ENCODE assay signal across 8 cellular contexts in genomic region chr7:148964510-148965267, GRCh38.
DNase-seq lines count a peak whose midpoint lies in the region; ATAC-seq, FAIRE-seq and TF ChIP-seq lines count a peak whose summit lies in the region.

No MANE protein-coding gene starts in this region.

- DNase-seq in DMS153 treated with DMSO at 0.1 percent for 48 hours (lab: John Stamatoyannopoulos, UW; ENCODE audit: unreplicated experiment) (peak; percentile 7), OCI-M1 (lab: John Stamatoyannopoulos, UW) (peak; percentile 11), endothelial cell of umbilical vein (ENCODE audit: low read depth, low spot score) (peak; percentile 14), psoas muscle (no peak), NCI-H2171 treated with DMSO at 0.1 percent for 48 hours (lab: John Stamatoyannopoulos, UW) (no peak), 8988T (no peak)
- no peak for DNase-seq in stimulated activated CD4-positive, alpha-beta T cell treated with anti-CD3 and anti-CD28 coated beads, Interleukin-2, amount 100 ng/mL, for 24 hours
- no peak for DNase-seq in activated T-cell treated with anti-CD3 and anti-CD28 coated beads, Interleukin-2, amount 50 U/mL, for 24 hours

- H3K4me2 ChIP-seq in endothelial cell of umbilical vein (ENCODE audit: insufficient read depth, low read length) = peak overlapping the region; percentile 88

- H3K4me1 ChIP-seq in endothelial cell of umbilical vein (ENCODE audit: control insufficient read depth, extremely low read depth, insufficient read depth, low read length) = peaks cover 12% of the 10 kb centered on the region
- peaks cover 4% of the 10 kb centered on the region for H3K4me1 ChIP-seq in psoas muscle

- H3K9me3 ChIP-seq in endothelial cell of umbilical vein (replicated peaks; ENCODE audit: control insufficient read depth, insufficient read depth, low read length) (no peaks in the 10 kb centered on the region), psoas muscle (no peaks in the 10 kb centered on the region)

- POLR2A ChIA-PET in endothelial cell of umbilical vein (lab: Charles Lee) = no interaction called here

- intact Hi-C loops in endothelial cell of umbilical vein (cut with micrococcal nuclease) (loop anchor here (10.0 kb wide), 1 partner anchor 150 kb away; no protein-coding TSS in a partner anchor), psoas muscle (cut with DNase I) (loop anchor here (5.0 to 10.0 kb wide), 5 partner anchors 82 to 462 kb away; partner anchors contain the start of genes CUL1 (in 1 of the 2) and EZH2 (in 1 of the 2))

- H3K36me3 ChIP-seq in endothelial cell of umbilical vein (ENCODE audit: control insufficient read depth in 2 of 2, extremely low read depth in 1 of 2, insufficient read depth in 2 of 2, low read length in 2 of 2) (no peaks in the 10 kb centered on the region), psoas muscle (ENCODE audit: insufficient read depth in 1 of 2, low read depth in 1 of 2) (no peaks in the 10 kb centered on the region)

- BruUV-seq in endothelial cell of umbilical vein (replicated peaks; lab: Mats Ljungman, UMichigan) = no TSS peak

- H3K4me3 ChIP-seq in endothelial cell of umbilical vein (replicated peaks in 1 of 3; ENCODE audit: insufficient read depth in 1 of 3, low read depth in 1 of 3, low read length in 3 of 3) (no peak overlapping the region), psoas muscle (peak overlapping the region; percentile 68)

- H3K27ac ChIP-seq in endothelial cell of umbilical vein (ENCODE audit: insufficient read depth, low read depth, low read length) (peak overlapping the region; percentile 50), psoas muscle (no peak overlapping the region)

- no peaks in the 10 kb centered on the region for H3K79me2 ChIP-seq in endothelial cell of umbilical vein (ENCODE audit: control insufficient read depth, insufficient read depth, low read length)

- H2AFZ ChIP-seq in endothelial cell of umbilical vein (ENCODE audit: low read depth, low read length) = peak overlapping the region; percentile 78

- no peak for ATAC-seq in psoas muscle

- TF ChIP-seq CTCF in endothelial cell of umbilical vein (IDR thresholded peaks at IDR 0.05; ENCODE audit: extremely low read depth in 1 of 2, insufficient read depth in 1 of 2, low read depth in 1 of 2, low read length in 2 of 2) (no peak), psoas muscle (IDR thresholded peaks at IDR 0.05) (no peak)

- peaks cover 28% of the 10 kb centered on the region for H3K4me1 Mint-ChIP-seq in activated T-cell treated with anti-CD3 and anti-CD28 coated beads, Interleukin-2, amount 50 U/mL, for 24 hours (ENCODE audit: low read depth)

- 38 to 40% (median 38%) methylated on average over 15 of the region's 15 CpGs for WGBS in psoas muscle, 3 donors

- H3K27me3 ChIP-seq in endothelial cell of umbilical vein (ENCODE audit: control insufficient read depth in 2 of 2, insufficient read depth in 2 of 2, low read length in 2 of 2) (no peaks in the 10 kb centered on the region), psoas muscle (ENCODE audit: insufficient read depth in 3 of 3, low read length in 2 of 3) (no peaks in the 10 kb centered on the region)

- H3K36me3 Mint-ChIP-seq in activated T-cell treated with anti-CD3 and anti-CD28 coated beads, Interleukin-2, amount 50 U/mL, for 24 hours (ENCODE audit: low read depth) = peaks cover 2% of the 10 kb centered on the region

- no peaks in the 10 kb centered on the region for H3K27me3 Mint-ChIP-seq in activated T-cell treated with anti-CD3 and anti-CD28 coated beads, Interleukin-2, amount 50 U/mL, for 24 hours

- dilution Hi-C loops in endothelial cell of umbilical vein (cut with MboI; ENCODE audit: extremely low pct_ligation_motif_present, low sequenced_read_pairs) = no loop called here

- FAIRE-seq in endothelial cell of umbilical vein (lab: Jason Lieb, UNC) = no peak

- no peaks in the 10 kb centered on the region for H3K9me3 Mint-ChIP-seq in activated T-cell treated with anti-CD3 and anti-CD28 coated beads, Interleukin-2, amount 50 U/mL, for 24 hours

- CTCF ChIA-PET in endothelial cell of umbilical vein (lab: Charles Lee) = interaction anchor here (1.0 to 3.9 kb wide), 9 partner anchors 10 to 460 kb away, joined by 3 to 37 read pairs (median 13); partner anchors contain the start of genes CUL1 and ZNF783

- no peak overlapping the region for H3K4me3 Mint-ChIP-seq in activated T-cell treated with anti-CD3 and anti-CD28 coated beads, Interleukin-2, amount 50 U/mL, for 24 hours

- TF ChIP-seq POLR2A in endothelial cell of umbilical vein (IDR thresholded peaks at IDR 0.05; ENCODE audit: low read depth, low read length) = no peak

- no peaks in the 10 kb centered on the region for H4K20me1 ChIP-seq in endothelial cell of umbilical vein (replicated peaks; ENCODE audit: control insufficient read depth, extremely low read depth, insufficient read depth, low read length)

- H3K27ac Mint-ChIP-seq in activated T-cell treated with anti-CD3 and anti-CD28 coated beads, Interleukin-2, amount 50 U/mL, for 24 hours = no peak overlapping the region

- H3K9me1 ChIP-seq in endothelial cell of umbilical vein (replicated peaks; ENCODE audit: control insufficient read depth, extremely low read depth, insufficient read depth, low read length) = no peaks in the 10 kb centered on the region

- H3K9ac ChIP-seq in endothelial cell of umbilical vein (replicated peaks; ENCODE audit: extremely low read depth, insufficient read depth, low read length) = no peak overlapping the region

TF ChIP-seq in endothelial cell of umbilical vein, 7 proteins besides CTCF, POLR2A, EP300 and RAD21:
- no peak for TF ChIP-seq MYC (IDR thresholded peaks at IDR 0.05; ENCODE audit: low read depth, low read length)
- TF ChIP-seq, protein P1, sequence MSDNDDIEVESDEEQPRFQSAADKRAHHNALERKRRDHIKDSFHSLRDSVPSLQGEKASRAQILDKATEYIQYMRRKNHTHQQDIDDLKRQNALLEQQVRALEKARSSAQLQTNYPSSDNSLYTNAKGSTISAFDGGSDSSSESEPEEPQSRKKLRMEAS (IDR thresholded peaks at IDR 0.05; ENCODE audit: insufficient read depth, insufficient read length) = no peak
- no peak for TF ChIP-seq EZH2 (IDR thresholded peaks at IDR 0.05; ENCODE audit: borderline replicate concordance, low read depth, low read length, severe bottlenecking)
- no peak for TF ChIP-seq FOS (IDR thresholded peaks at IDR 0.05; ENCODE audit: borderline replicate concordance, insufficient read depth, low read length)
- no peak for TF ChIP-seq JUN (IDR thresholded peaks at IDR 0.05; ENCODE audit: borderline replicate concordance, insufficient read depth, insufficient read length, low read depth)
- TF ChIP-seq POLR2AphosphoS5 (IDR thresholded peaks at IDR 0.05; ENCODE audit: insufficient read depth, low read depth, low read length) = no peak
- TF ChIP-seq GATA2 (IDR thresholded peaks at IDR 0.05; ENCODE audit: insufficient read depth, insufficient read length, low read depth, low read length) = no peak

Comparison
In these comparisons a context has a peak if more than half of its experiments do, and no peak if none do; other contexts are left out.
1. DNase-seq: peak in DMS153 treated with DMSO at 0.1 percent for 48 hours (single experiment), OCI-M1 (single experiment) and endothelial cell of umbilical vein (single experiment); none in psoas muscle (0 of 2), NCI-H2171 treated with DMSO at 0.1 percent for 48 hours (single experiment), 8988T (single experiment), stimulated activated CD4-positive, alpha-beta T cell treated with anti-CD3 and anti-CD28 coated beads, Interleukin-2, amount 100 ng/mL, for 24 hours (0 of 2) and activated T-cell treated with anti-CD3 and anti-CD28 coated beads, Interleukin-2, amount 50 U/mL, for 24 hours (single experiment).